Comparison of ENCODE assay signal across 22 cellular contexts in the genomic region with DNA sequence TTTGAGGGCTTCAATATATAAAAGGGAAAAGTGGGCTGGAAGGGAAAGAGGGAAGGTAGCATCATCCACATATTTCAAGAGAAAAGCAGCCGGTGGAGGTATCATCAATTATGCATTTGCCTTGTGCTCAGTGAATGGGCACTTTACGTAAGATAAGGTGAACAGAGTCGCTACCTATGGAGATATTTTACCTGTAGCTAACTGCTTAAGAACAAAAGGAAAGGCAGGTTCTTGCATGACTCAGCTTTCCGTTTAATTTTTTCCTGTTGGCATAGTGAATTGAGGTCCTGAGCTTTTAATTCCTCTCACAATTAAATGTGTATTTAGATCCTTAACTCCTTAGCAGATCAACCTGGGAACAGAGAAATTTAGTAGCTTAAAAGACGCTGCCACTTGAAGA. TPM values are rescaled to one million over a fixed set of nuclear protein-coding genes. Genes with fewer than 3 reads are reported as not detected.
"Had no signal": no experiment of that assay in that cellular context is flagged by ENCODE, and none has a peak within 500 bp of the region (broad histone marks: within the 10 kb centered on the region; RNA-seq: fewer than 3 reads in every experiment).

No MANE protein-coding gene starts in this region.

- H3K27ac ChIP-seq: brain microvascular endothelial cell, coronary artery, heart right ventricle, lower lobe of right lung, uterus, VCaP had no signal

- H3K4me3 ChIP-seq: coronary artery, heart right ventricle, lower lobe of right lung, uterus had no signal

- H3K27me3 ChIP-seq: brain microvascular endothelial cell, heart right ventricle, uterus had no signal

- H3K4me3 Mint-ChIP-seq: activated CD4-positive, alpha-beta T cell treated with anti-CD3 and anti-CD28 coated beads, Interleukin-2, amount 10 ng/mL, durations not matched to agents 24 days and 14 days; activated CD8-positive, alpha-beta T cell treated with anti-CD3 and anti-CD28 coated beads, Interleukin-2, amount 10 ng/mL, durations not matched to agents 7 days and 5 days; activated naive CD4-positive, alpha-beta T cell treated with anti-CD3 and anti-CD28 coated beads, Interleukin-2, amount 50 U/mL, for 24 hours; naive thymus-derived CD4-positive, alpha-beta T cell; neural crest cell; stimulated activated naive B cell treated with anti-CD40 and anti-IgM and Interleukin-4, amounts not matched to agents 10 μg/mL and 1 μg/mL and 100 μg/mL, for 72 hours; T-helper 2 cell treated with Interferon-gamma antibody and Interleukin-4, amounts not matched to agents 5 μg/mL and 100 μg/mL, for 36 hours had no signal

- H3K4me1 ChIP-seq: heart right ventricle, lower lobe of right lung, uterus had no signal

- H3K36me3 Mint-ChIP-seq: activated naive CD4-positive, alpha-beta T cell treated with anti-CD3 and anti-CD28 coated beads, Interleukin-2, amount 50 U/mL, for 24 hours had no signal

- H3K27me3 Mint-ChIP-seq: activated CD4-positive, alpha-beta T cell treated with anti-CD3 and anti-CD28 coated beads, Interleukin-2, amount 10 ng/mL, durations not matched to agents 24 days and 14 days; activated naive CD4-positive, alpha-beta T cell treated with anti-CD3 and anti-CD28 coated beads, Interleukin-2, amount 50 U/mL, for 24 hours; naive thymus-derived CD4-positive, alpha-beta T cell had no signal

- DNase-seq: activated CD4-positive, alpha-beta T cell treated with anti-CD3 and anti-CD28 coated beads, Interleukin-2, amount 10 ng/mL, durations not matched to agents 24 days and 14 days; activated CD8-positive, alpha-beta T cell treated with anti-CD3 and anti-CD28 coated beads, Interleukin-2, amount 10 ng/mL, durations not matched to agents 7 days and 5 days; activated gamma-delta T cell treated with Interleukin-2 at 50 U/mL for 16 hours; activated T-cell treated with anti-CD3 and anti-CD28 coated beads, Interleukin-2, amount 50 U/mL, for 1 hour; aorta; brain microvascular endothelial cell; heart right ventricle; lower lobe of right lung; naive thymus-derived CD4-positive, alpha-beta T cell; posterior cingulate gyrus; stimulated activated CD4-positive, alpha-beta T cell treated with anti-CD3 and anti-CD28 coated beads, Interleukin-2, amount 100 ng/mL, for 48 hours; stimulated activated CD8-positive, alpha-beta memory T cell treated with anti-CD3 and anti-CD28 coated beads, Interleukin-4, amount 100 ng/mL, for 48 hours; stimulated activated naive B cell treated with anti-CD40 and anti-IgM and Interleukin-4, amounts not matched to agents 10 μg/mL and 1 μg/mL and 100 μg/mL, for 72 hours; trophoblast cell; uterus had no signal

- H3K4me1 Mint-ChIP-seq: activated CD4-positive, alpha-beta T cell treated with anti-CD3 and anti-CD28 coated beads, Interleukin-2, amount 10 ng/mL, durations not matched to agents 24 days and 14 days; activated naive CD4-positive, alpha-beta T cell treated with anti-CD3 and anti-CD28 coated beads, Interleukin-2, amount 50 U/mL, for 24 hours; naive thymus-derived CD4-positive, alpha-beta T cell; neural crest cell; stimulated activated naive B cell treated with anti-CD40 and anti-IgM and Interleukin-4, amounts not matched to agents 10 μg/mL and 1 μg/mL and 100 μg/mL, for 72 hours had no signal

- H3K27ac Mint-ChIP-seq: activated CD4-positive, alpha-beta T cell treated with anti-CD3 and anti-CD28 coated beads, Interleukin-2, amount 10 ng/mL, durations not matched to agents 24 days and 14 days; activated CD8-positive, alpha-beta T cell treated with anti-CD3 and anti-CD28 coated beads, Interleukin-2, amount 10 ng/mL, durations not matched to agents 7 days and 5 days; activated naive CD4-positive, alpha-beta T cell treated with anti-CD3 and anti-CD28 coated beads, Interleukin-2, amount 50 U/mL, for 24 hours; naive thymus-derived CD4-positive, alpha-beta T cell; stimulated activated naive B cell treated with anti-CD40 and anti-IgM and Interleukin-4, amounts not matched to agents 10 μg/mL and 1 μg/mL and 100 μg/mL, for 72 hours; T-helper 2 cell treated with Interferon-gamma antibody and Interleukin-4, amounts not matched to agents 5 μg/mL and 100 μg/mL, for 36 hours had no signal

- ATAC-seq: activated CD4-positive, CD25-positive, alpha-beta regulatory T cell treated with anti-CD3 and anti-CD28 coated beads, Interleukin-2, amount 50 U/mL, for 24 hours; activated CD8-positive, alpha-beta T cell treated with anti-CD3 and anti-CD28 coated beads, Interleukin-2, amount 10 ng/mL, durations not matched to agents 7 days and 5 days; heart right ventricle; left lobe of liver; lower lobe of right lung; naive thymus-derived CD4-positive, alpha-beta T cell; stimulated activated naive B cell treated with anti-CD40 and anti-IgM and Interleukin-4, amounts not matched to agents 10 μg/mL and 1 μg/mL and 100 μg/mL, for 72 hours had no signal

- H3K36me3 ChIP-seq: brain microvascular endothelial cell, heart right ventricle, lower lobe of right lung, uterus had no signal

- H3K9me3 ChIP-seq: lower lobe of right lung, uterus had no signal

RNA-seq across cellular contexts. Expression of a gene that starts 25.5 kb away (rescaled TPM):
- total RNA-seq: activated CD4-positive, alpha-beta T cell treated with anti-CD3 and anti-CD28 coated beads, Interleukin-2, amount 10 ng/mL, durations not matched to agents 24 days and 14 days; activated CD8-positive, alpha-beta T cell treated with anti-CD3 and anti-CD28 coated beads, Interleukin-2, amount 10 ng/mL, durations not matched to agents 7 days and 5 days had no signal
